Comparison of ENCODE assay signal across 27 cellular contexts in the genomic region with DNA sequence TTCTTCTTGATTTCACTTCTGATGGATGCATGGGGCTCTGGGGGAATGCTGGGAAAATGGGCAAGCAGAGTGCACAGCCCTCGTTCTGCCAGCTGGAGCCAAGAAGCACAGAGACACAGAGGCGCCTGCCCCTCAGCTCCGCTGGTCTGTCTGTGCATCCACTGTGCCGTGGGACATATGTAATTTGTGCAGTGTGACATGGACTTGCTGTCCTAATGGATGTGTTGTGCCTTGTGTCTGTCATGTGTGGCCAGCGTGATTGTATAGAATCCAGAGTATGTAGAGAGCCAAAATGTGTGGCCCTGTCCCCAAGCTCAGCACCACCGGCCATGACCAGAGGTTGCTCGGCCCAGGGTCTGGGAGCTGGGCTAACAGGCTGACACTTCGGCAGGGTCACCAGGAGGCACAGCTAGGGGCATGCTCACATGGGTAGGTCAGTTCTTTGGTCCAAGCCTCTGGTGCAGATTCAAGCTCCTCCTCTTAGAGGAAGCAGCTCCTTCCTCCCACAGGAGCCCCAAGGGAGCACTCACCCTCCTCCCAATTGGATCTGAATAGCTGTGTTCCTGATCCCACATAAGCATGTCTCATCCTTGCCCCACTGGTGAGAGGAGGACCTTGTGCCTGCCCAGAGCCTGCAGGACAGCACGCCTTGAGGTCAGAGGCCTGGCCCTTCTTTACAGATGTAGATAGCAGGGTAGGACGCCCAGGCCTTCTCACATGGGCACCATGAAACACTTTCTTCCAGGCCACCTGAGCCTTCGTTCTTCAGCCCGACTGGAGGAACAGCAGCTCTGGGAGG.
DNase-seq lines count a peak whose midpoint lies in the region; ATAC-seq, FAIRE-seq and TF ChIP-seq lines count a peak whose summit lies in the region.
"Had no signal": no experiment of that assay in that cellular context is flagged by ENCODE, and none has a peak within 500 bp of the region (broad histone marks: within the 10 kb centered on the region; RNA-seq: fewer than 3 reads in every experiment).

No MANE protein-coding gene starts in this region.

- no peak overlapping the region for H3K27ac ChIP-seq in right cardiac atrium (ENCODE audit: low read length)
- H3K27ac ChIP-seq in sigmoid colon, result no peak overlapping the region

- TF ChIP-seq POLR2A in sigmoid colon (IDR thresholded peaks at IDR 0.05), result no peak

- H3K27me3 ChIP-seq in right cardiac atrium (ENCODE audit: control insufficient read depth, insufficient read depth), result no peaks in the 10 kb centered on the region
- no peaks in the 10 kb centered on the region for H3K27me3 ChIP-seq in bronchial epithelial cell (ENCODE audit: control insufficient read depth, insufficient read depth, low read length)
- H3K27me3 ChIP-seq in sigmoid colon, result no peaks in the 10 kb centered on the region
- H3K27me3 ChIP-seq: MG63 had no signal

- no peaks in the 10 kb centered on the region for H3K4me1 Mint-ChIP-seq in activated CD8-positive, alpha-beta memory T cell treated with anti-CD3 and anti-CD28 coated beads, Interleukin-2, amount 10 ng/mL, durations not matched to agents 7 days and 5 days
- H3K4me1 Mint-ChIP-seq: CD4-positive, alpha-beta memory T cell had no signal

- no peak overlapping the region for H3K4me3 Mint-ChIP-seq in activated CD8-positive, alpha-beta memory T cell treated with anti-CD3 and anti-CD28 coated beads, Interleukin-2, amount 10 ng/mL, durations not matched to agents 7 days and 5 days
- H3K4me3 Mint-ChIP-seq: CD4-positive, alpha-beta memory T cell had no signal

- H3K9me3 ChIP-seq in right cardiac atrium (ENCODE audit: control insufficient read depth, low read length) (no peaks in the 10 kb centered on the region), sigmoid colon (no peaks in the 10 kb centered on the region)

- no peak for TF ChIP-seq EP300 in sigmoid colon (IDR thresholded peaks at IDR 0.05)

- H3K4me1 ChIP-seq in right cardiac atrium (ENCODE audit: control insufficient read depth, insufficient read depth, low read length) (no peaks in the 10 kb centered on the region), sigmoid colon (no peaks in the 10 kb centered on the region)

- WGBS in right cardiac atrium, result 81% methylated on average over 12 of the region's 12 CpGs
- 80 to 86% methylated on average over 12 of the region's 12 CpGs for WGBS in sigmoid colon, 2 donors

- no peak overlapping the region for H3K27ac Mint-ChIP-seq in activated CD8-positive, alpha-beta memory T cell treated with anti-CD3 and anti-CD28 coated beads, Interleukin-2, amount 10 ng/mL, durations not matched to agents 7 days and 5 days
- H3K27ac Mint-ChIP-seq: CD4-positive, alpha-beta memory T cell had no signal

- H3K36me3 ChIP-seq in bronchial epithelial cell (ENCODE audit: control insufficient read depth, insufficient read depth, low read length), result no peaks in the 10 kb centered on the region
- peaks cover 0 to 19% (median 0%) of the 10 kb centered on the region in 4 donors for H3K36me3 ChIP-seq in sigmoid colon
- H3K36me3 ChIP-seq: MG63 had no signal

- peak; percentile 16 for FAIRE-seq in HTR-8/SVneo (lab: Jason Lieb, UNC)
- FAIRE-seq in bronchial epithelial cell (lab: Jason Lieb, UNC), result peak; percentile 50
- FAIRE-seq: G401.6 had no signal

- H3K9me3 Mint-ChIP-seq in activated CD8-positive, alpha-beta memory T cell treated with anti-CD3 and anti-CD28 coated beads, Interleukin-2, amount 10 ng/mL, durations not matched to agents 7 days and 5 days (ENCODE audit: low read depth), result no peaks in the 10 kb centered on the region
- H3K9me3 Mint-ChIP-seq: CD4-positive, alpha-beta memory T cell had no signal

- no peaks in the 10 kb centered on the region for H3K36me3 Mint-ChIP-seq in activated CD8-positive, alpha-beta memory T cell treated with anti-CD3 and anti-CD28 coated beads, Interleukin-2, amount 10 ng/mL, durations not matched to agents 7 days and 5 days
- H3K36me3 Mint-ChIP-seq: CD4-positive, alpha-beta memory T cell had no signal

- ATAC-seq in right cardiac atrium (no peak), left colon (no peak)
- no peak for ATAC-seq in activated CD8-positive, alpha-beta memory T cell treated with anti-CD3 and anti-CD28 coated beads, Interleukin-2, amount 10 ng/mL, durations not matched to agents 7 days and 5 days

- intact Hi-C loops in cardiac septum (cut with DNase I), result no loop called here
- intact Hi-C loops in right cardiac atrium (cut with DNase I), result no loop called here
- intact Hi-C loops in sigmoid colon (cut with DNase I), result no loop called here
- intact Hi-C loops in left colon (cut with DNase I, micrococcal nuclease), result no loop called here

- H3K27me3 Mint-ChIP-seq in activated CD8-positive, alpha-beta memory T cell treated with anti-CD3 and anti-CD28 coated beads, Interleukin-2, amount 10 ng/mL, durations not matched to agents 7 days and 5 days, result peaks cover 4% of the 10 kb centered on the region

- H3K4me3 ChIP-seq in right cardiac atrium (ENCODE audit: low read length) (no peak overlapping the region), bronchial epithelial cell (ENCODE audit: low read depth, low read length) (no peak overlapping the region), sigmoid colon (no peak overlapping the region)
- H3K4me3 ChIP-seq: MG63 had no signal

- DNase-seq in cardiac septum (ENCODE audit: low spot score) (peak; percentile 53), right cardiac atrium (no peak), HTR-8/SVneo (ENCODE audit: insufficient read length, low spot score) (no peak), bronchial epithelial cell (ENCODE audit: low read depth) (no peak), sigmoid colon (peak; percentile 53), foreskin melanocyte (no peak), left colon (no peak)
- no peak for DNase-seq in activated CD8-positive, alpha-beta memory T cell treated with anti-CD3 and anti-CD28 coated beads, Interleukin-2, amount 10 ng/mL, durations not matched to agents 7 days and 5 days
- DNase-seq: 8988T; C1 segment of cervical spinal cord; CD4-positive, alpha-beta memory T cell; COR-L47; DMS53; GOT3; HCEC 1CT; KBM-7; MG63; NCI-H1105 treated with DMSO at 0.1 percent for 48 hours; NCI-H146; NCI-H1930; NCI-H446; NCI-H526; NCI-H82; NK-92 treated with Interleukin-12 subunit alpha and Interleukin-12 subunit beta, amount 100 ng/mL, for 24 hours; RPMI8226; SHP77 had no signal

- TF ChIP-seq CTCF in bronchial epithelial cell (IDR thresholded peaks at IDR 0.05; ENCODE audit: insufficient read depth, low read length, severe bottlenecking) (no peak), sigmoid colon (IDR thresholded peaks at IDR 0.05) (no peak)

- CTCF ChIA-PET in activated CD8-positive, alpha-beta memory T cell treated with anti-CD3 and anti-CD28 coated beads, Interleukin-2, amount 10 ng/mL, durations not matched to agents 7 days and 5 days (lab: Charles Lee), result no interaction called here

Comparison
In these comparisons a context has a peak if more than half of its experiments do, and no peak if none do; other contexts are left out.
1. DNase-seq: peak in cardiac septum (single experiment) and sigmoid colon (single experiment); none in right cardiac atrium (0 of 3), HTR-8/SVneo (single experiment), bronchial epithelial cell (single experiment), foreskin melanocyte (single experiment), left colon (0 of 2) and activated CD8-positive, alpha-beta memory T cell treated with anti-CD3 and anti-CD28 coated beads, Interleukin-2, amount 10 ng/mL, durations not matched to agents 7 days and 5 days (single experiment).